In genomic region chr18:67305466-67305865, GRCh38 we compare ENCODE assay signal across 21 cellular contexts.
"Had no signal": no experiment of that assay in that cellular context is flagged by ENCODE, and none has a peak within 500 bp of the region (broad histone marks: within the 10 kb centered on the region; RNA-seq: fewer than 3 reads in every experiment).

No MANE protein-coding gene starts in this region.

- H3K9me3 ChIP-seq: SK-N-SH had no signal

- DNase-seq: Kasumi-1, MM.1S, NCI-H1092 treated with DMSO at 0.1 percent for 48 hours, NCI-H1436 treated with DMSO at 0.1 percent for 48 hours, NCI-H1694 treated with DMSO at 0.1 percent for 48 hours, NCI-H1930, NCI-H2081, NCI-H2107, NCI-H226, NCI-H446, NCI-H510A, NCI-H524 treated with DMSO at 0.1 percent for 48 hours, NCI-H774, PC-3, SHP77, SK-N-SH, SW 1271 had no signal

- H3K4me3 ChIP-seq: K562 had no signal

- H3K27ac ChIP-seq: HL-60, KMS-11, RWPE1 had no signal

- H3K4me2 ChIP-seq: KMS-11, SK-N-SH had no signal

- H3K9ac ChIP-seq: KMS-11, SK-N-SH had no signal
